ENCODE assay signal across 9 cellular contexts in the genomic region with DNA sequence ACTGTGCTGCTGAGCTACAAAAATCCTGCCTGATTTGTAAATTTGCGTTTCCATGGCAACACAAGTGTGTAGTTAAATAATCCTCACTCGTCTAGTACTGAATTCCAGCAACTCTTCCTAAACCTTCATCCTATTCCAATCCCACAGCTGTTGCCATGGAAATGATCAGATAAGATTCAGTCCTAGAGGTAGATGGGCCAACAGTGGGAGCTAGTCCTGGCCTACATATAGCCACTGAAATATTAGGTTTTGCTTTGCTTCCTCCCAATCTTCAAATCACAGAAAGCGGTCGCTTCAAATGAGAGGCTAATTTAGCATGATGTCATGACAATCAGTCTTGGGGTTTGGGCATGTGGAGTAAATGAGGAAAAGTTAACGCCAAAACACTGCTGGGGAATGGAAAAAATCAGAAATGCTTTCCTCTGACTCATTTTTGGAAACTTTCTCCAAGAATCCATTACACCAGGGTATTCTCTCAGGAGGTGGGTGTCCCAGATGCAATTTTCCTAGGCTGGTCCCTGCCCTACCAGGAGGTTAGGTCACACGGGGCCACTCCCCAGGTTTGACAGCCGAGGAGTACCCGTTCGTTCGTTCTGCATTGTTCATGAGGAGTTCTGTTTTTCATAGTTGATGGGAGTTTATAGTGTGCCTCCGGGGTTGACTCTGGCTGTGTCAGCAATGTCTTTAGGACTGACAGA.
DNase-seq lines count a peak whose midpoint lies in the region; ATAC-seq and TF ChIP-seq lines count a peak whose summit lies in the region.
"Had no signal": no experiment of that assay in that cellular context is flagged by ENCODE, and none has a peak within 500 bp of the region (broad histone marks: within the 10 kb centered on the region; RNA-seq: fewer than 3 reads in every experiment).

No MANE protein-coding gene starts in this region.

- 54% methylated on average over 11 of the region's 11 CpGs for WGBS in right lobe of liver (ENCODE audit: insufficient coverage, low coverage, low lambda C conversion rate, missing lambda C conversion rate)

- H3K4me3 ChIP-seq in cardiac fibroblast (replicated peaks in 1 of 2; ENCODE audit: low read depth in 2 of 2, low read length in 2 of 2) = peak overlapping the region in 1 of 2 donors; percentile 34
- H3K4me3 ChIP-seq in right lobe of liver = peak overlapping the region in 2 of 3 donors; percentile 20 to 22

- ATAC-seq in right lobe of liver (peak; percentile 64 to 70 (median 69)), HG03045 (IDR thresholded peaks at IDR 0.05; ENCODE audit: unreplicated experiment) (no peak), HG03432 (IDR thresholded peaks at IDR 0.05; ENCODE audit: unreplicated experiment) (no peak)
- ATAC-seq: HCT116 had no signal

- intact Hi-C loops in right lobe of liver (cut with DNase I) = no loop called here

- H3K27ac ChIP-seq in right lobe of liver (peak overlapping the region; percentile 38 to 71 (median 61)), substantia nigra (ENCODE audit: low read depth, low read length, poor library complexity, severe bottlenecking) (peak overlapping the region; percentile 35)

- no peaks in the 10 kb centered on the region for H3K9me3 ChIP-seq in right lobe of liver

- DNase-seq in HS-5 (ENCODE audit: low read depth) (peak; percentile 18), cardiac fibroblast (ENCODE audit: low read depth in 2 of 2) (peak; percentile 63 to 77), right lobe of liver (no peak), substantia nigra (lab: John Stamatoyannopoulos, UW) (peak in 2 of 49 donors; percentile 8 to 13), MV-4-11 (lab: John Stamatoyannopoulos, UW) (no peak)
- no peak for DNase-seq in stimulated activated naive CD4-positive, alpha-beta T cell treated with Interleukin-2 at 50 U/mL for 16 hours (lab: John Stamatoyannopoulos, UW)

- no peak for TF ChIP-seq POLR2A in right lobe of liver (IDR thresholded peaks at IDR 0.05)

- H3K27me3 ChIP-seq in right lobe of liver = no peaks in the 10 kb centered on the region

- H3K4me1 ChIP-seq in right lobe of liver = peaks cover 0 to 10% (median 2%) of the 10 kb centered on the region in 4 donors

- no peaks in the 10 kb centered on the region for H3K36me3 ChIP-seq in right lobe of liver

- no peak for TF ChIP-seq CTCF in cardiac fibroblast (IDR thresholded peaks at IDR 0.05; ENCODE audit: low read depth, low read length)
- TF ChIP-seq CTCF in right lobe of liver (IDR thresholded peaks at IDR 0.05) = no peak

Comparison
In these comparisons a context has a peak if more than half of its experiments do, and no peak if none do; other contexts are left out.
1. DNase-seq: peak in HS-5 (single experiment) and cardiac fibroblast (2 of 2); none in right lobe of liver (0 of 3), MV-4-11 (single experiment) and stimulated activated naive CD4-positive, alpha-beta T cell treated with Interleukin-2 at 50 U/mL for 16 hours (single experiment).
2. ATAC-seq: peak in right lobe of liver (4 of 4); none in HG03045 (single experiment) and HG03432 (single experiment).